Comparison of ENCODE assay signal across 1 cellular context in the genomic region with DNA sequence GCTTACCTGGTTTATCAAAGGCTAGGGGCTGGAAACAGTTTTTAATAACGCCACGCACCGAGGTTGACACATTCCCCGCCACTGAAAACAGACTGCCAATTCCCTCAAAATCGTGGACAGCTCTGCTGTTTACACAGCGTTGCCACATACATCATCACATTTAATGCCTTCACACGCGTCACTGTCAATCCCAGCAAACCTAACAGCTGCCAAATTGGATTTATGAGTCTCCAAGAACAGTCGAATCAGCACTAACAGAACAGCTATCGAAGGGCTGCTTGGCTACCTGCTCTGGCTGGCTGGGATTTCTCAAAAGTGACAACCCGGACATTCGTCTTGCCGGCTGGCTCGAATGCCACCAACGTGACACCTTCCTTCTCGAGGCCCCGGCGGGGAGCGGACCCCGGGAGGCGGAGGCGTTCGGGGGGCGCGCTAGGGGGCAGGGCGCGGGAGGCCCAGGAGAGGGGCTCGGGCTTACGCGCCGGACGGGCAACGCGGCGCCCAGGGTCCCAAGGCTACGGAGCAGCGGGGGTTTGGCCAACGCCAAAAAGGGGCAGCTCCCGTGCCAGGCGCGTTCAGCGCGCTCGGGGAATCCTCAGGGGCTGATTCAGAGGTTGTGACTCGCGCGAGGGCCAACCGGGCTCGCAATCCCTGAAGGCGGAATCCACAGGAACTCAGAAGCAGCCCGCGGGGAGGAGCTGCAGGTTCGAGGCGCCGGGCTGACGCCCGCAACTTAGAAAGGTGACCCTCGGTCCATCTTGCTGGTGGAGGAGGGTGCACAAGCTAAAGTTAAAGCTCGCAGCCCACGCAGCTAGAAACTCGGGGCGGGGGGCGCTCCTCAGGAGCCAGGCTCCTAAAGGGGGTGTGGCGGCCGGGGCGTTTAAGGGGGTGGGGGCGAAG.
TF ChIP-seq lines count a peak whose summit lies in the region.

No MANE protein-coding gene starts in this region.

TF ChIP-seq in HepG2, 621 proteins besides CTCF, POLR2A, EP300 and RAD21 (continued from another document):
- no peak for TF ChIP-seq ZNF672 (CRISPR knock-in tag; IDR thresholded peaks at IDR 0.05)
- TF ChIP-seq, protein P1, sequence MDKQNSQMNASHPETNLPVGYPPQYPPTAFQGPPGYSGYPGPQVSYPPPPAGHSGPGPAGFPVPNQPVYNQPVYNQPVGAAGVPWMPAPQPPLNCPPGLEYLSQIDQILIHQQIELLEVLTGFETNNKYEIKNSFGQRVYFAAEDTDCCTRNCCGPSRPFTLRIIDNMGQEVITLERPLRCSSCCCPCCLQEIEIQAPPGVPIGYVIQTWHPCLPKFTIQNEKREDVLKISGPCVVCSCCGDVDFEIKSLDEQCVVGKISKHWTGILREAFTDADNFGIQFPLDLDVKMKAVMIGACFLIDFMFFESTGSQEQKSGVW (CRISPR knock-in tag; IDR thresholded peaks at IDR 0.05; ENCODE audit: borderline replicate concordance): no peak
- no peak for TF ChIP-seq LCORL (IDR thresholded peaks at IDR 0.05)
- peak; percentile 74; the same call in 1 of the 2 replicates for TF ChIP-seq LCORL (CRISPR knock-in tag; IDR thresholded peaks at IDR 0.05)
- peak; percentile 85 for TF ChIP-seq HDAC1 (CRISPR knock-in tag; IDR thresholded peaks at IDR 0.05)
- no peak; the same call in 1 of the 2 replicates for TF ChIP-seq ZNF777 (CRISPR knock-in tag; IDR thresholded peaks at IDR 0.05)
- TF ChIP-seq ZKSCAN8 (CRISPR knock-in tag; IDR thresholded peaks at IDR 0.05; ENCODE audit: borderline replicate concordance): no peak
- TF ChIP-seq, protein P2, sequence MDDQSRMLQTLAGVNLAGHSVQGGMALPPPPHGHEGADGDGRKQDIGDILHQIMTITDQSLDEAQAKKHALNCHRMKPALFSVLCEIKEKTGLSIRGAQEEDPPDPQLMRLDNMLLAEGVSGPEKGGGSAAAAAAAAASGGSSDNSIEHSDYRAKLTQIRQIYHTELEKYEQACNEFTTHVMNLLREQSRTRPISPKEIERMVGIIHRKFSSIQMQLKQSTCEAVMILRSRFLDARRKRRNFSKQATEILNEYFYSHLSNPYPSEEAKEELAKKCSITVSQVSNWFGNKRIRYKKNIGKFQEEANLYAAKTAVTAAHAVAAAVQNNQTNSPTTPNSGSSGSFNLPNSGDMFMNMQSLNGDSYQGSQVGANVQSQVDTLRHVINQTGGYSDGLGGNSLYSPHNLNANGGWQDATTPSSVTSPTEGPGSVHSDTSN (CRISPR knock-in tag; IDR thresholded peaks at IDR 0.05; ENCODE audit: borderline replicate concordance): no peak
- no peak for TF ChIP-seq ZNF331 (CRISPR knock-in tag; IDR thresholded peaks at IDR 0.05)
- TF ChIP-seq BORCS8-MEF2B (CRISPR knock-in tag; IDR thresholded peaks at IDR 0.05): no peak
- TF ChIP-seq CHCHD3 (CRISPR knock-in tag; IDR thresholded peaks at IDR 0.05): no peak
- no peak for TF ChIP-seq MAF1 (CRISPR knock-in tag; IDR thresholded peaks at IDR 0.05; ENCODE audit: borderline replicate concordance)
